In genomic region chr1:51578383-51579109, GRCh38 we compare ENCODE assay signal across 1 cellular context.
TF ChIP-seq lines count a peak whose summit lies in the region.

No MANE protein-coding gene starts in this region.

TF ChIP-seq in K562, 482 proteins besides CTCF, POLR2A, EP300 and RAD21 (continued from another document):
- TF ChIP-seq, protein P1, sequence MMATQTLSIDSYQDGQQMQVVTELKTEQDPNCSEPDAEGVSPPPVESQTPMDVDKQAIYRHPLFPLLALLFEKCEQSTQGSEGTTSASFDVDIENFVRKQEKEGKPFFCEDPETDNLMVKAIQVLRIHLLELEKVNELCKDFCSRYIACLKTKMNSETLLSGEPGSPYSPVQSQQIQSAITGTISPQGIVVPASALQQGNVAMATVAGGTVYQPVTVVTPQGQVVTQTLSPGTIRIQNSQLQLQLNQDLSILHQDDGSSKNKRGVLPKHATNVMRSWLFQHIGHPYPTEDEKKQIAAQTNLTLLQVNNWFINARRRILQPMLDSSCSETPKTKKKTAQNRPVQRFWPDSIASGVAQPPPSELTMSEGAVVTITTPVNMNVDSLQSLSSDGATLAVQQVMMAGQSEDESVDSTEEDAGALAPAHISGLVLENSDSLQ (IDR thresholded peaks at IDR 0.05), result 0 out of 2 replicates have a peak, but pooled peaks have one; percentile 22
- peak; percentile 8; the same call in 1 of the 2 replicates for TF ChIP-seq TEAD2 (tag; IDR thresholded peaks at IDR 0.05)
- TF ChIP-seq DMBX1 (CRISPR knock-in tag; IDR thresholded peaks at IDR 0.05; ENCODE audit: borderline replicate concordance), result no peak
- no peak for TF ChIP-seq ZNF398 (CRISPR knock-in tag; IDR thresholded peaks at IDR 0.05)
- TF ChIP-seq ADNP (tag; IDR thresholded peaks at IDR 0.05), result no peak
- TF ChIP-seq, protein P2, sequence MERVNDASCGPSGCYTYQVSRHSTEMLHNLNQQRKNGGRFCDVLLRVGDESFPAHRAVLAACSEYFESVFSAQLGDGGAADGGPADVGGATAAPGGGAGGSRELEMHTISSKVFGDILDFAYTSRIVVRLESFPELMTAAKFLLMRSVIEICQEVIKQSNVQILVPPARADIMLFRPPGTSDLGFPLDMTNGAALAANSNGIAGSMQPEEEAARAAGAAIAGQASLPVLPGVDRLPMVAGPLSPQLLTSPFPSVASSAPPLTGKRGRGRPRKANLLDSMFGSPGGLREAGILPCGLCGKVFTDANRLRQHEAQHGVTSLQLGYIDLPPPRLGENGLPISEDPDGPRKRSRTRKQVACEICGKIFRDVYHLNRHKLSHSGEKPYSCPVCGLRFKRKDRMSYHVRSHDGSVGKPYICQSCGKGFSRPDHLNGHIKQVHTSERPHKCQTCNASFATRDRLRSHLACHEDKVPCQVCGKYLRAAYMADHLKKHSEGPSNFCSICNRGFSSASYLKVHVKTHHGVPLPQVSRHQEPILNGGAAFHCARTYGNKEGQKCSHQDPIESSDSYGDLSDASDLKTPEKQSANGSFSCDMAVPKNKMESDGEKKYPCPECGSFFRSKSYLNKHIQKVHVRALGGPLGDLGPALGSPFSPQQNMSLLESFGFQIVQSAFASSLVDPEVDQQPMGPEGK (CRISPR knock-in tag; IDR thresholded peaks at IDR 0.05; ENCODE audit: borderline replicate concordance), result no peak
- TF ChIP-seq L3MBTL2 (IDR thresholded peaks at IDR 0.05), result no peak
- no peak for TF ChIP-seq NCOA4 (IDR thresholded peaks at IDR 0.05; ENCODE audit: partially characterized antibody)
- TF ChIP-seq ZBTB34 (CRISPR knock-in tag; IDR thresholded peaks at IDR 0.05), result no peak
- TF ChIP-seq HMG20B (CRISPR knock-in tag; IDR thresholded peaks at IDR 0.05), result no peak
- no peak for TF ChIP-seq ZBTB7A (IDR thresholded peaks at IDR 0.05; ENCODE audit: borderline replicate concordance, control insufficient read depth, low read depth, low read length)
- TF ChIP-seq THRB (CRISPR knock-in tag; conservative IDR thresholded peaks at IDR 0.05), result no peak
- 0 out of 4 replicates have a peak, but pooled peaks of 1 of the 2 experiments have one; percentile 12 for TF ChIP-seq NRF1 (conservative IDR thresholded peaks at IDR 0.05 in 1 of 2, IDR thresholded peaks at IDR 0.05 in 1 of 2)
- TF ChIP-seq FOXK1 (CRISPR knock-in tag; IDR thresholded peaks at IDR 0.05; ENCODE audit: borderline replicate concordance), result no peak
- TF ChIP-seq ETV6 (IDR thresholded peaks at IDR 0.05; ENCODE audit: borderline replicate concordance in 1 of 2, low read depth in 2 of 2, low read length in 1 of 2), result peak in 1 of 2 experiments; percentile 35; a peak in 1 of 4 replicates
- TF ChIP-seq ETV6 (CRISPR knock-in tag; IDR thresholded peaks at IDR 0.05; ENCODE audit: borderline replicate concordance), result no peak
